ENCODE assay signal across 28 cellular contexts in the genomic region with DNA sequence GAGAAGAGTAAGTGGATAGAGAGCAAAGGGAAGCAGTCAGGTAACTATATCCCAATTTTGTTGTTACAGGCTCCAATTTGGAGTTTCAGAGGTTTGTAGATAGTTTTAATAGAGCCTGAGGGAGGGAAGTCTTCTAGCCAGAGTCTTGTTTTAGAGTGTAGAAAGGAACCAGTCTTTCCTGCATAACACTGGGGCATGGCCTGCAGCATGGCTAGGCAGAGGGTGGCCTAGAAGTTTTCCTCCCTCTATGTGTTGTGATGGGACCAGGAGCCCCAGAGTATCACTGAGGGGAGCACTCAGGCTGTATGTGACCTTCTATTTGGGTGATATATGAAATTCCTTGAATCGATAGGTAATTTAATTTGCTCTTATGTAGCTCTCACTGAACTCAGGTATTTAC. TPM values are rescaled to one million over a fixed set of nuclear protein-coding genes. Genes with fewer than 3 reads are reported as not detected.
A peak's percentile ranks its signal among the peaks of the same experiment; 100 is the strongest.
DNase-seq lines count a peak whose midpoint lies in the region; ATAC-seq and TF ChIP-seq lines count a peak whose summit lies in the region.
"Had no signal": no experiment of that assay in that cellular context is flagged by ENCODE, and none has a peak within 500 bp of the region (broad histone marks: within the 10 kb centered on the region; RNA-seq: fewer than 3 reads in every experiment).

No MANE protein-coding gene starts in this region.

- POLR2A ChIA-PET in WTC11 (lab: Charles Lee), result no interaction called here

- H3K9me3 Mint-ChIP-seq in GM23338, result no peaks in the 10 kb centered on the region
- peaks cover 4% of the 10 kb centered on the region; the same call in 1 of the 2 replicates for H3K9me3 Mint-ChIP-seq in WTC11
- H3K9me3 Mint-ChIP-seq: CD4-positive, alpha-beta memory T cell; CD8-positive, alpha-beta memory T cell had no signal

- no peak overlapping the region for H2BK5ac ChIP-seq in mesendoderm (ENCODE audit: low read length)

- no peak overlapping the region for H3K9ac ChIP-seq in mesendoderm (ENCODE audit: low read length)
- H3K9ac ChIP-seq: BLaER1 had no signal

- H3F3A ChIP-seq in GM23338 (replicated peaks; ENCODE audit: low read depth), result no peaks in the 10 kb centered on the region

- H2BK15ac ChIP-seq in mesendoderm (replicated peaks; ENCODE audit: low read depth), result no peak overlapping the region

- H3K4ac ChIP-seq in mesendoderm (ENCODE audit: low read depth, low read length), result no peak overlapping the region

- 96% methylated on average over 1 of the region's 1 CpG for WGBS in right cardiac atrium
- no CpG with 5 or more reads among the region's 1 CpG for WGBS in mesendoderm (ENCODE audit: extremely low coverage, insufficient coverage, low lambda C conversion rate)

- H3K79me2 ChIP-seq in GM23338 (replicated peaks; ENCODE audit: insufficient read depth) (no peaks in the 10 kb centered on the region), mesendoderm (ENCODE audit: control insufficient read depth, insufficient read depth, low read length) (no peaks in the 10 kb centered on the region)

- no peak overlapping the region for H3K4me3 ChIP-seq in GM23338
- no peak overlapping the region for H3K4me3 ChIP-seq in left lung
- H3K4me3 ChIP-seq in upper lobe of right lung, result no peak overlapping the region
- no peak overlapping the region for H3K4me3 ChIP-seq in right cardiac atrium (ENCODE audit: low read length)
- no peak overlapping the region for H3K4me3 ChIP-seq in mesendoderm (ENCODE audit: low read length)
- H3K4me3 ChIP-seq: BLaER1 had no signal

- H4K5ac ChIP-seq in mesendoderm (ENCODE audit: low read length), result no peak overlapping the region

- H3K9me3 ChIP-seq in left lung (no peaks in the 10 kb centered on the region), upper lobe of right lung (no peaks in the 10 kb centered on the region), right cardiac atrium (ENCODE audit: control insufficient read depth, low read length) (no peaks in the 10 kb centered on the region)
- H3K9me3 ChIP-seq: BE2C, BLaER1 had no signal

- H3K27me3 ChIP-seq in GM23338 (ENCODE audit: insufficient read depth), result no peaks in the 10 kb centered on the region
- no peaks in the 10 kb centered on the region for H3K27me3 ChIP-seq in left lung
- H3K27me3 ChIP-seq in upper lobe of right lung, result no peaks in the 10 kb centered on the region
- no peaks in the 10 kb centered on the region for H3K27me3 ChIP-seq in right cardiac atrium (ENCODE audit: control insufficient read depth, insufficient read depth)
- H3K27me3 ChIP-seq in mesendoderm (ENCODE audit: insufficient read depth, low read length, poor library complexity), result no peaks in the 10 kb centered on the region
- H3K27me3 ChIP-seq: BE2C, BLaER1 had no signal

- H4K8ac ChIP-seq in mesendoderm (ENCODE audit: low read depth, low read length), result no peak overlapping the region

- H3K4me1 Mint-ChIP-seq in GM23338 (peaks cover 6% of the 10 kb centered on the region; the same call in 2 of the 3 replicates), WTC11 (peaks cover 11% of the 10 kb centered on the region)
- H3K4me1 Mint-ChIP-seq: CD4-positive, alpha-beta memory T cell; CD4-positive, CD25-positive, alpha-beta regulatory T cell; CD8-positive, alpha-beta memory T cell had no signal

- CTCF ChIA-PET in WTC11 (lab: Charles Lee), result interaction anchor here (0.5 to 1.5 kb wide), 2 partner anchors 271 to 922 kb away, joined by 3 to 4 read pairs; no protein-coding TSS in a partner anchor

- peaks cover 5% of the 10 kb centered on the region; the same call in 1 of the 2 replicates for H3K4me1 ChIP-seq in GM23338 (ENCODE audit: insufficient read depth)
- no peaks in the 10 kb centered on the region for H3K4me1 ChIP-seq in left lung
- no peaks in the 10 kb centered on the region for H3K4me1 ChIP-seq in upper lobe of right lung
- no peaks in the 10 kb centered on the region for H3K4me1 ChIP-seq in right cardiac atrium (ENCODE audit: control insufficient read depth, insufficient read depth, low read length)
- H3K4me1 ChIP-seq in mesendoderm (ENCODE audit: control insufficient read depth, low read depth, low read length), result no peaks in the 10 kb centered on the region
- H3K4me1 ChIP-seq: BE2C, BLaER1 had no signal

- H3K27ac ChIP-seq in GM23338 (ENCODE audit: low read depth) (no peak overlapping the region), left lung (no peak overlapping the region), upper lobe of right lung (no peak overlapping the region), right cardiac atrium (ENCODE audit: low read length) (no peak overlapping the region), mesendoderm (ENCODE audit: low read depth, low read length) (no peak overlapping the region)
- H3K27ac ChIP-seq: BLaER1 had no signal

- ATAC-seq in GM23338 (no peak; the same call in 2 of the 3 replicates), WTC11 (peak; percentile 36; the same call in 1 of the 2 replicates), left lung (peak; percentile 45), upper lobe of right lung (peak; percentile 39), HG03095 (IDR thresholded peaks at IDR 0.05; ENCODE audit: unreplicated experiment) (no peak), HG02870 (IDR thresholded peaks at IDR 0.05; ENCODE audit: unreplicated experiment) (no peak), right cardiac atrium (no peak)

- no peaks in the 10 kb centered on the region for H3K27me3 Mint-ChIP-seq in GM23338 (ENCODE audit: insufficient read depth, low read depth, poor library complexity)
- H3K27me3 Mint-ChIP-seq in WTC11 (ENCODE audit: low read depth), result no peaks in the 10 kb centered on the region

- no peaks in the 10 kb centered on the region for H3K36me3 Mint-ChIP-seq in GM23338 (ENCODE audit: low read depth)
- no peaks in the 10 kb centered on the region for H3K36me3 Mint-ChIP-seq in WTC11
- H3K36me3 Mint-ChIP-seq: CD14-positive monocyte; CD4-positive, alpha-beta memory T cell; CD4-positive, CD25-positive, alpha-beta regulatory T cell; CD8-positive, alpha-beta memory T cell had no signal

- H2AFZ ChIP-seq in GM23338, result peak overlapping the region; percentile 19; the same call in 1 of the 2 replicates

- no peak overlapping the region for H3K56ac ChIP-seq in mesendoderm (ENCODE audit: low read length)

- no peak overlapping the region for H3K23ac ChIP-seq in mesendoderm (ENCODE audit: low read length)

- no peak overlapping the region for H3K18ac ChIP-seq in mesendoderm (ENCODE audit: low read length)

- no peaks in the 10 kb centered on the region for H4K20me1 ChIP-seq in GM23338 (replicated peaks; ENCODE audit: insufficient read depth)
- H4K20me1 ChIP-seq: BLaER1 had no signal

- H3K79me1 ChIP-seq in mesendoderm (ENCODE audit: low read length), result no peaks in the 10 kb centered on the region

- no peaks in the 10 kb centered on the region for H3K36me3 ChIP-seq in GM23338 (ENCODE audit: insufficient read depth)
- no peaks in the 10 kb centered on the region for H3K36me3 ChIP-seq in left lung
- H3K36me3 ChIP-seq in upper lobe of right lung, result no peaks in the 10 kb centered on the region
- no peaks in the 10 kb centered on the region for H3K36me3 ChIP-seq in mesendoderm (ENCODE audit: control insufficient read depth, insufficient read depth, low read length)
- H3K36me3 ChIP-seq: BE2C, BLaER1 had no signal

- H3K9me2 ChIP-seq in GM23338 (ENCODE audit: insufficient read depth), result 0 out of 2 replicates have a peak, but pooled peaks cover 4% of the 10 kb centered on the region

- intact Hi-C loops in left lung (cut with DNase I) (no loop called here), upper lobe of right lung (cut with DNase I) (no loop called here), right cardiac atrium (cut with DNase I) (no loop called here)

- no peak overlapping the region for H2BK120ac ChIP-seq in mesendoderm (ENCODE audit: low read depth, low read length)

- H3K27ac Mint-ChIP-seq in GM23338, result no peak overlapping the region
- no peak overlapping the region for H3K27ac Mint-ChIP-seq in WTC11
- H3K27ac Mint-ChIP-seq: CD14-positive monocyte; CD4-positive, alpha-beta memory T cell; CD4-positive, CD25-positive, alpha-beta regulatory T cell had no signal

- H3K4me3 Mint-ChIP-seq in GM23338 (no peak overlapping the region), WTC11 (no peak overlapping the region)
- H3K4me3 Mint-ChIP-seq: CD14-positive monocyte; CD4-positive, alpha-beta memory T cell; CD4-positive, CD25-positive, alpha-beta regulatory T cell; CD8-positive, alpha-beta memory T cell had no signal

- DNase-seq in GM23338 (ENCODE audit: low spot score) (no peak), WTC11 (ENCODE audit: low spot score) (no peak), left lung (no peak), upper lobe of right lung (no peak), right cardiac atrium (no peak), mesendoderm (no peak)
- DNase-seq: 8988T; ACHN; BE2C; C1 segment of cervical spinal cord; CD4-positive, alpha-beta memory T cell; CD4-positive, CD25-positive, alpha-beta regulatory T cell; CD8-positive, alpha-beta memory T cell; COR-L47; DMS 273 treated with DMSO at 0.1 percent for 48 hours; DMS153; DMS53; DMS79; DND-41; EL; GF-D8 had no signal

- H3K4me2 ChIP-seq in GM23338 (no peak overlapping the region), mesendoderm (ENCODE audit: low read length) (no peak overlapping the region)
- H3K4me2 ChIP-seq: BLaER1 had no signal

- TF ChIP-seq CTCF in GM23338 (conservative IDR thresholded peaks at IDR 0.05; ENCODE audit: low read depth in 2 of 2) (no peak), WTC11 (IDR thresholded peaks at IDR 0.05) (no peak), left lung (IDR thresholded peaks at IDR 0.05) (no peak), upper lobe of right lung (IDR thresholded peaks at IDR 0.05) (no peak)

- H2AK5ac ChIP-seq in mesendoderm (ENCODE audit: low read length), result no peak overlapping the region

TF ChIP-seq in GM23338, 12 proteins besides CTCF, POLR2A, EP300 and RAD21 (continues in another document):
- TF ChIP-seq EZH2 (IDR thresholded peaks at IDR 0.05; ENCODE audit: low read depth, unreplicated experiment) (no peak), ZNF114 (CRISPR knock-in tag; IDR thresholded peaks at IDR 0.05) (no peak), ZNF331 (CRISPR knock-in tag; IDR thresholded peaks at IDR 0.05; ENCODE audit: low read depth) (no peak)

RNA-seq across cellular contexts. Expression of a gene that starts 22.5 kb away (rescaled TPM):
- total RNA-seq in GM23338 (2014; rRNA removed; shearing (Covaris generic)), result not detected in 2 replicates
- polyA plus RNA-seq in GM23338 (2016; fragmentation: Nextera tagmentation; extraction: Ambion mirVana) (not detected in 2 replicates), right cardiac atrium (not detected)
- total RNA-seq in WTC11 (2021) (not detected in 3 replicates), left lung (not detected), upper lobe of right lung (not detected), right cardiac atrium (not detected)
- not detected for polyA plus RNA-seq in mesendoderm (2013, experiment 1 of 2)
- polyA plus RNA-seq in mesendoderm (2013, experiment 2 of 2), result under 0.01 TPM
- total RNA-seq: A673; CD4-positive, CD25-positive, alpha-beta regulatory T cell; CD8-positive, alpha-beta memory T cell; Daoy had no signal
- polyA plus RNA-seq: AG04450; CD14-positive monocyte; CD4-positive, CD25-positive, alpha-beta regulatory T cell; CD8-positive, alpha-beta memory T cell had no signal

RNA-seq across cellular contexts. Expression of a gene that starts 29.3 kb away (rescaled TPM):
- total RNA-seq in GM23338 (2014; rRNA removed; shearing (Covaris generic)), result not detected in 2 replicates
- polyA plus RNA-seq in GM23338 (2016; fragmentation: Nextera tagmentation; extraction: Ambion mirVana) (not detected in 2 replicates), right cardiac atrium (not detected)
- total RNA-seq in WTC11 (2021) (not detected in 3 replicates), left lung (not detected), upper lobe of right lung (not detected), right cardiac atrium (not detected)
- polyA plus RNA-seq in mesendoderm (2013, experiment 1 of 2), result not detected
- not detected for polyA plus RNA-seq in mesendoderm (2013, experiment 2 of 2)
- total RNA-seq: A673; CD4-positive, alpha-beta memory T cell; CD4-positive, CD25-positive, alpha-beta regulatory T cell; CD8-positive, alpha-beta memory T cell; Daoy had no signal
- polyA plus RNA-seq: AG04450; CD14-positive monocyte; CD4-positive, alpha-beta memory T cell; CD4-positive, CD25-positive, alpha-beta regulatory T cell; CD8-positive, alpha-beta memory T cell had no signal

Comparison
In these comparisons a context has a peak if more than half of its experiments do, and no peak if none do; other contexts are left out.
1. ATAC-seq: peak in WTC11 (single experiment), left lung (single experiment) and upper lobe of right lung (single experiment); none in GM23338 (single experiment), HG03095 (single experiment), HG02870 (single experiment) and right cardiac atrium (0 of 2).